28 cellular contexts compared by ENCODE assay signal in the genomic region with DNA sequence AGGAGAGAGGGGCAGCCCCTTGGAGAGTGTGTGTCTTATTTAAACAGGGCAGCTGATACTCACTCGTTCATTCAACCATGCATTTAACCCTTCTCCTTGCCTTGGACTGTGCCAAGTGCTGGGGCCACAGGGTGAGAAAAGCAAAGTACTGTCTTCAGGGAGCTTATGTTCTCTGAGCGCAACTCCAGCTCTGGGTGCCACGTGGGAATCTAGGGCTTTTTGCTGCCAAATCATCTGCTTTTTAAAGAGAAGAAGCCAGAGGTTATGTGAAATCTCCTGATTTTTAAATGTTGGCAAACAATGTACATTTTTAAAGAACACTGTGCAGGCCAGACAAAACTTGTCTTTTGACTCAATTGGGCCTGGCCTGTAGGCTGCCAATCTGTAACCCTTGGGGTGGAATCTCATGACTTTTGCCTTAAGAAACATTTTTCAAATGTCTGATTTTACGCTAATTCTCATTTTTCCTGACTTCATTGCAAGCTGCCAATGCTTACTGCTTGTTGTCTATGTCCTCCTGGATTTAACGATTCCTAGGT.
"Had no signal": no experiment of that assay in that cellular context is flagged by ENCODE, and none has a peak within 500 bp of the region (broad histone marks: within the 10 kb centered on the region; RNA-seq: fewer than 3 reads in every experiment).

No MANE protein-coding gene starts in this region.

- ATAC-seq: body of pancreas; effector memory CD8-positive, alpha-beta T cell; left lobe of liver; naive thymus-derived CD4-positive, alpha-beta T cell; stimulated activated effector memory CD8-positive, alpha-beta T cell treated with anti-CD3 and anti-CD28 coated beads, Interleukin-12 subunit alpha, Interleukin-12 subunit beta, amount 100 ng/mL, for 72 hours had no signal

- H3K27ac Mint-ChIP-seq: activated naive CD8-positive, alpha-beta T cell; effector memory CD8-positive, alpha-beta T cell; mesothelial cell of epicardium; naive thymus-derived CD4-positive, alpha-beta T cell; stimulated activated effector memory CD8-positive, alpha-beta T cell treated with anti-CD3 and anti-CD28 coated beads, Interleukin-12 subunit alpha, Interleukin-12 subunit beta, amount 100 ng/mL, for 72 hours; stimulated activated naive CD8-positive, alpha-beta T cell treated with anti-CD3 and anti-CD28 coated beads, Interleukin-15, Interleukin-2, amounts not matched to agents 100 ng/mL and 50 ng/mL, for 24 hours; T-helper 1 cell treated with Interleukin-12 subunit alpha and Interleukin-12 subunit beta and Interleukin-4 antibody, amounts not matched to agents 30 μg/mL and 1 μg/mL, for 36 hours had no signal

- H3K4me3 Mint-ChIP-seq: activated naive CD8-positive, alpha-beta T cell; effector memory CD8-positive, alpha-beta T cell; mesothelial cell of epicardium; naive thymus-derived CD4-positive, alpha-beta T cell; stimulated activated effector memory CD8-positive, alpha-beta T cell treated with anti-CD3 and anti-CD28 coated beads, Interleukin-12 subunit alpha, Interleukin-12 subunit beta, amount 100 ng/mL, for 72 hours; stimulated activated naive CD8-positive, alpha-beta T cell treated with anti-CD3 and anti-CD28 coated beads, Interleukin-15, Interleukin-2, amounts not matched to agents 100 ng/mL and 50 ng/mL, for 24 hours; T-helper 1 cell treated with Interleukin-12 subunit alpha and Interleukin-12 subunit beta and Interleukin-4 antibody, amounts not matched to agents 30 μg/mL and 1 μg/mL, for 36 hours had no signal

- DNase-seq: activated CD4-positive, alpha-beta T cell treated with anti-CD3 and anti-CD28 coated beads for 4 hours; activated CD4-positive, alpha-beta T cell treated with anti-CD3 and anti-CD28 coated beads, Interleukin-2, amount 50 U/mL, for 4 hours; activated CD8-positive, alpha-beta memory T cell treated with anti-CD3 and anti-CD28 coated beads for 24 hours; activated effector memory CD4-positive, alpha-beta T cell treated with Interleukin-2 at 50 U/mL for 16 hours; activated naive CD4-positive, alpha-beta T cell treated with Interleukin-2 at 50 U/mL for 16 hours; adrenal gland; aorta; body of pancreas; cortex of kidney; effector memory CD8-positive, alpha-beta T cell; erythroblast; heart right ventricle; naive thymus-derived CD4-positive, alpha-beta T cell; sigmoid colon; small intestine; stimulated activated CD4-positive, alpha-beta T cell treated with anti-CD3 and anti-CD28 coated beads, Interleukin-4, amount 100 ng/mL, for 24 hours; substantia nigra; SW 1271; T-helper 9 cell had no signal

- H3K36me3 ChIP-seq: adrenal gland, heart right ventricle, sigmoid colon, thyroid gland had no signal

- H3K4me1 ChIP-seq: adrenal gland, body of pancreas, sigmoid colon had no signal

- H3K9me3 ChIP-seq: adrenal gland, body of pancreas, heart right ventricle, sigmoid colon, thyroid gland had no signal

- H3K36me3 Mint-ChIP-seq: activated naive CD8-positive, alpha-beta T cell; mesothelial cell of epicardium; naive thymus-derived CD4-positive, alpha-beta T cell; stimulated activated effector memory CD8-positive, alpha-beta T cell treated with anti-CD3 and anti-CD28 coated beads, Interleukin-12 subunit alpha, Interleukin-12 subunit beta, amount 100 ng/mL, for 72 hours had no signal

- H3K4me1 Mint-ChIP-seq: naive thymus-derived CD4-positive, alpha-beta T cell; stimulated activated effector memory CD8-positive, alpha-beta T cell treated with anti-CD3 and anti-CD28 coated beads, Interleukin-12 subunit alpha, Interleukin-12 subunit beta, amount 100 ng/mL, for 72 hours had no signal

- H3K27me3 ChIP-seq: adrenal gland, body of pancreas, heart right ventricle, sigmoid colon, thyroid gland had no signal

- H3K4me3 ChIP-seq: adrenal gland, body of pancreas, heart right ventricle, sigmoid colon, thyroid gland had no signal

- H3K27ac ChIP-seq: adrenal gland, body of pancreas, heart right ventricle, sigmoid colon, thyroid gland, VCaP had no signal

- H3K9me3 Mint-ChIP-seq: effector memory CD8-positive, alpha-beta T cell; mesothelial cell of epicardium; stimulated activated effector memory CD8-positive, alpha-beta T cell treated with anti-CD3 and anti-CD28 coated beads, Interleukin-12 subunit alpha, Interleukin-12 subunit beta, amount 100 ng/mL, for 72 hours; stimulated activated naive CD8-positive, alpha-beta T cell treated with anti-CD3 and anti-CD28 coated beads, Interleukin-15, Interleukin-2, amounts not matched to agents 100 ng/mL and 50 ng/mL, for 24 hours; T-helper 1 cell treated with Interleukin-12 subunit alpha and Interleukin-12 subunit beta and Interleukin-4 antibody, amounts not matched to agents 30 μg/mL and 1 μg/mL, for 36 hours had no signal

- FAIRE-seq: small intestine, TTC549 had no signal
